In genomic region chr1:157377216-157377821, GRCh38 we compare ENCODE assay signal across 7 cellular contexts.
DNase-seq lines count a peak whose midpoint lies in the region; ATAC-seq and TF ChIP-seq lines count a peak whose summit lies in the region.

No MANE protein-coding gene starts in this region.

- intact Hi-C loops in PC-3 (cut with micrococcal nuclease): loop anchor here (1.0 kb wide), 1 partner anchor 112 kb away; no protein-coding TSS in a partner anchor

- H3K9me3 ChIP-seq in HEK293 (ENCODE audit: control insufficient read depth, insufficient read depth, low read depth, low read length) (no peaks in the 10 kb centered on the region), PC-3 (ENCODE audit: low read length) (no peaks in the 10 kb centered on the region)

- no TSS peak for BruUV-seq in PC-3 (replicated peaks; lab: Mats Ljungman, UMichigan)

- CTCF ChIA-PET in HEK293 (lab: Yijun Ruan, JAX): interaction anchor here (0.6 to 2.6 kb wide), 15 partner anchors 14 to 731 kb away, joined by 3 to 12 read pairs (median 3); no protein-coding TSS in a partner anchor
- CTCF ChIA-PET in PC-3 (lab: Charles Lee): interaction anchor here (0.6 kb wide), 1 partner anchor 196 kb away, joined by 3 read pairs; no protein-coding TSS in a partner anchor

- H3K4me3 Mint-ChIP-seq in activated T-cell treated with anti-CD3 and anti-CD28 coated beads, Interleukin-2, amount 50 U/mL, for 24 hours: no peak overlapping the region

- peaks cover 41% of the 10 kb centered on the region for H3K27me3 Mint-ChIP-seq in activated T-cell treated with anti-CD3 and anti-CD28 coated beads, Interleukin-2, amount 50 U/mL, for 24 hours

- no peak overlapping the region for H3K27ac Mint-ChIP-seq in activated T-cell treated with anti-CD3 and anti-CD28 coated beads, Interleukin-2, amount 50 U/mL, for 24 hours

- no peaks in the 10 kb centered on the region for H3K4me1 Mint-ChIP-seq in activated T-cell treated with anti-CD3 and anti-CD28 coated beads, Interleukin-2, amount 50 U/mL, for 24 hours (ENCODE audit: low read depth)

- ATAC-seq in PC-3: peak; percentile 73

- peaks cover 76% of the 10 kb centered on the region for H3K27me3 ChIP-seq in PC-3 (ENCODE audit: low read length)

- POLR2A ChIA-PET in HEK293 (lab: Yijun Ruan, JAX): no interaction called here
- POLR2A ChIA-PET in PC-3 (lab: Charles Lee; ENCODE audit: unreplicated experiment): no interaction called here

- H3K36me3 ChIP-seq in HEK293 (ENCODE audit: control insufficient read depth in 2 of 2, insufficient read depth in 1 of 2, low read length in 2 of 2): no peaks in the 10 kb centered on the region
- H3K36me3 ChIP-seq in PC-3 (ENCODE audit: low read depth, low read length): no peaks in the 10 kb centered on the region

- no peak overlapping the region for H2AFZ ChIP-seq in PC-3 (ENCODE audit: low read length)

- H3K4me3 ChIP-seq in HEK293 (ENCODE audit: low read depth, low read length) (no peak overlapping the region), PC-3 (ENCODE audit: low read length) (no peak overlapping the region)

- DNase-seq in DMS53 treated with DMSO at 0.1 percent for 48 hours (lab: John Stamatoyannopoulos, UW; ENCODE audit: unreplicated experiment): peak; percentile 32
- peak; percentile 74 for DNase-seq in PC-3
- peak; percentile 50 to 59 for DNase-seq in erythroblast (lab: John Stamatoyannopoulos, UW)
- peak; percentile 15 for DNase-seq in renal cortical epithelial cell (ENCODE audit: low read depth)
- no peak for DNase-seq in activated CD8-positive, alpha-beta memory T cell treated with anti-CD3 and anti-CD28 coated beads for 24 hours
- DNase-seq in activated T-cell treated with anti-CD3 and anti-CD28 coated beads, Interleukin-2, amount 50 U/mL, for 24 hours: no peak

- H3K4me1 ChIP-seq in HEK293 (ENCODE audit: control insufficient read depth, insufficient read depth, low read length) (no peaks in the 10 kb centered on the region; the same call in 1 of the 2 replicates), PC-3 (ENCODE audit: insufficient read depth, low read length) (no peaks in the 10 kb centered on the region)

- H3K4me2 ChIP-seq in PC-3 (ENCODE audit: low read length): no peak overlapping the region

- peak; percentile 39; the same call in 1 of the 2 replicates for TF ChIP-seq CTCF in HEK293 (tag by site-specific recombination; IDR thresholded peaks at IDR 0.05)
- peak; percentile 87 for TF ChIP-seq CTCF in PC-3 (conservative IDR thresholded peaks at IDR 0.05; ENCODE audit: low read depth, low read length)

- no peaks in the 10 kb centered on the region for H3K9me3 Mint-ChIP-seq in activated T-cell treated with anti-CD3 and anti-CD28 coated beads, Interleukin-2, amount 50 U/mL, for 24 hours

- H3F3A ChIP-seq in PC-3 (ENCODE audit: low read length, unreplicated experiment): no peaks in the 10 kb centered on the region

- no peak overlapping the region for H3K27ac ChIP-seq in HEK293 (ENCODE audit: extremely low read depth, low read depth, low read length)
- H3K27ac ChIP-seq in PC-3 (ENCODE audit: low read length): no peak overlapping the region

- TF ChIP-seq POLR2A in erythroblast (IDR thresholded peaks at IDR 0.05; ENCODE audit: low read length): no peak

- H3K9ac ChIP-seq in PC-3 (ENCODE audit: low read length): no peak overlapping the region

- no peaks in the 10 kb centered on the region for H3K79me2 ChIP-seq in PC-3 (ENCODE audit: low read length)

- no peaks in the 10 kb centered on the region for H4K20me1 ChIP-seq in PC-3 (ENCODE audit: low read length)

- no peaks in the 10 kb centered on the region for H3K9me2 ChIP-seq in PC-3 (replicated peaks; ENCODE audit: low read length)

- no peaks in the 10 kb centered on the region for H3K36me3 Mint-ChIP-seq in activated T-cell treated with anti-CD3 and anti-CD28 coated beads, Interleukin-2, amount 50 U/mL, for 24 hours (ENCODE audit: low read depth)

TF ChIP-seq in HEK293, 187 proteins besides CTCF, POLR2A, EP300 and RAD21:
- TF ChIP-seq IKZF3 (tag by site-specific recombination; IDR thresholded peaks at IDR 0.05) (0 out of 2 replicates have a peak, but pooled peaks have one; percentile 43), ZNF654 (tag by site-specific recombination; IDR thresholded peaks at IDR 0.05; ENCODE audit: low read depth) (peak; percentile 53), ZNF16 (tag by site-specific recombination; IDR thresholded peaks at IDR 0.05; ENCODE audit: low read depth) (no peak)

Comparison
In these comparisons a context has a peak if more than half of its experiments do, and no peak if none do; other contexts are left out.
1. DNase-seq: peak in DMS53 treated with DMSO at 0.1 percent for 48 hours (single experiment), PC-3 (single experiment), erythroblast (2 of 2) and renal cortical epithelial cell (single experiment); none in activated CD8-positive, alpha-beta memory T cell treated with anti-CD3 and anti-CD28 coated beads for 24 hours (single experiment) and activated T-cell treated with anti-CD3 and anti-CD28 coated beads, Interleukin-2, amount 50 U/mL, for 24 hours (single experiment).